Comparison of ENCODE assay signal across 23 cellular contexts in the genomic region with DNA sequence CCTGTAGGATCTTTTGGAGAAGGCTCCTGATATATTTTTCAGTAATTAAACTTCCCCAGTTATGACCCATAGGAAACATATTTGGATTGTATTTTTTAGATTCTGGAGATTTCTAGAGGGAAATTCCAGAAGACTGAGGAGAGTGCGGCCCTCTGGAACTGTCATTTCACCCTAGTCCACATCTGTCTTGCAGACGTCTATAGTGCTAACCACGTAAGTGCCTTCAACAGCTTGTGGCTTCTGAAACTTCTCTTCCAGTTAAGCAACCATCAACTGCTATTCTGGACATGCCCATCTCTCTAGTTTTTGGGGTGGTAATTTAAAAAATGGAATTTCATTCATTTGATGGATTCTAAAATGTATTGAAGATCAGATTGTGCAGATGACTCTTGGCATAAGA.
"Had no signal": no experiment of that assay in that cellular context is flagged by ENCODE, and none has a peak within 500 bp of the region (broad histone marks: within the 10 kb centered on the region; RNA-seq: fewer than 3 reads in every experiment).

No MANE protein-coding gene starts in this region.

- H3K36me3 Mint-ChIP-seq: activated naive CD8-positive, alpha-beta T cell; brain; T-cell had no signal

- H3K4me3 Mint-ChIP-seq: activated B cell treated with CpG ODN at 0.5 μM for 24 hours; activated CD4-positive, alpha-beta T cell treated with anti-CD3 and anti-CD28 coated beads, Interleukin-2, amount 10 ng/mL, durations not matched to agents 24 days and 14 days; activated naive CD4-positive, alpha-beta T cell treated with anti-CD3 and anti-CD28 coated beads for 36 hours; activated naive CD8-positive, alpha-beta T cell; activated T-cell treated with anti-CD3 and anti-CD28 coated beads, Interleukin-2, amount 50 U/mL, for 4 hours; activated T-helper 17 cell treated with anti-CD3 and anti-CD28 coated beads, Interleukin-2, amount 50 U/mL, for 72 hours; brain; central memory CD8-positive, alpha-beta T cell; T-cell had no signal

- H3K36me3 ChIP-seq: MG63 had no signal

- H3K27ac Mint-ChIP-seq: activated B cell treated with CpG ODN at 0.5 μM for 24 hours; activated CD4-positive, alpha-beta T cell treated with anti-CD3 and anti-CD28 coated beads, Interleukin-2, amount 10 ng/mL, durations not matched to agents 24 days and 14 days; activated naive CD4-positive, alpha-beta T cell treated with anti-CD3 and anti-CD28 coated beads for 36 hours; activated naive CD8-positive, alpha-beta T cell; activated T-helper 17 cell treated with anti-CD3 and anti-CD28 coated beads, Interleukin-2, amount 50 U/mL, for 72 hours; brain; T-cell had no signal

- H3K27me3 ChIP-seq: MG63 had no signal

- H3K27me3 Mint-ChIP-seq: brain had no signal

- H3K9me3 Mint-ChIP-seq: activated B cell treated with CpG ODN at 0.5 μM for 24 hours; activated CD4-positive, alpha-beta T cell treated with anti-CD3 and anti-CD28 coated beads, Interleukin-2, amount 10 ng/mL, durations not matched to agents 24 days and 14 days; activated naive CD4-positive, alpha-beta T cell treated with anti-CD3 and anti-CD28 coated beads for 36 hours; activated T-cell treated with anti-CD3 and anti-CD28 coated beads, Interleukin-2, amount 50 U/mL, for 4 hours; activated T-helper 17 cell treated with anti-CD3 and anti-CD28 coated beads, Interleukin-2, amount 50 U/mL, for 72 hours; central memory CD8-positive, alpha-beta T cell; T-cell had no signal

- H3K4me3 ChIP-seq: MG63 had no signal

- DNase-seq: activated B cell treated with CpG ODN at 0.5 μM for 24 hours; activated CD4-positive, alpha-beta T cell treated with anti-CD3 and anti-CD28 coated beads for 1 hour; activated CD4-positive, alpha-beta T cell treated with anti-CD3 and anti-CD28 coated beads, Interleukin-2, amount 10 ng/mL, durations not matched to agents 24 days and 14 days; activated CD4-positive, alpha-beta T cell treated with anti-CD3 and anti-CD28 coated beads, Interleukin-2, amount 50 U/mL, for 48 hours; activated CD8-positive, alpha-beta memory T cell treated with anti-CD3 and anti-CD28 coated beads for 24 hours; activated gamma-delta T cell; activated naive CD4-positive, alpha-beta T cell treated with anti-CD3 and anti-CD28 coated beads for 36 hours; activated T-cell treated with anti-CD3 and anti-CD28 coated beads, Interleukin-2, amount 50 U/mL, for 4 hours; amygdala; KG1; MG63; NCI-H1105; NCI-H1436; NCI-H1694 treated with DMSO at 0.1 percent for 48 hours; NCI-H2081; NCI-H510A treated with DMSO at 0.1 percent for 48 hours; SIG-M5; T-cell; T1000 had no signal

- H3K9me3 ChIP-seq: MG63 had no signal

- H3K4me1 Mint-ChIP-seq: activated T-helper 17 cell treated with anti-CD3 and anti-CD28 coated beads, Interleukin-2, amount 50 U/mL, for 72 hours; brain had no signal

- ATAC-seq: activated T-cell treated with anti-CD3 and anti-CD28 coated beads, Interleukin-2, amount 50 U/mL, for 4 hours; activated T-helper 17 cell treated with anti-CD3 and anti-CD28 coated beads, Interleukin-2, amount 50 U/mL, for 72 hours; T-cell had no signal
